Comparison of ENCODE assay signal across 1 cellular context in genomic region chr9:89185980-89186379, GRCh38.
A peak's percentile ranks its signal among the peaks of the same experiment; 100 is the strongest.
TF ChIP-seq lines count a peak whose summit lies in the region.

No MANE protein-coding gene starts in this region.

TF ChIP-seq in K562, 482 proteins besides CTCF, POLR2A, EP300 and RAD21 (continued from another document):
- TF ChIP-seq SIX5 (IDR thresholded peaks at IDR 0.05; ENCODE audit: borderline replicate concordance in 1 of 2, insufficient read depth in 1 of 2, low read depth in 1 of 2, low read length in 2 of 2) (no peak), PCBP2 (IDR thresholded peaks at IDR 0.05; ENCODE audit: low read depth, low read length, poor library complexity, severe bottlenecking) (no peak), CEBPB (tag; IDR thresholded peaks at IDR 0.05) (no peak), MIER1 (IDR thresholded peaks at IDR 0.05; ENCODE audit: low read depth) (peak; percentile 80), ZKSCAN3 (CRISPR knock-in tag; IDR thresholded peaks at IDR 0.05) (no peak), ELF4 (CRISPR knock-in tag; IDR thresholded peaks at IDR 0.05) (no peak), PHB (CRISPR knock-in tag; IDR thresholded peaks at IDR 0.05) (no peak), ZNF780A (CRISPR knock-in tag; IDR thresholded peaks at IDR 0.05) (no peak), HDAC8 (tag; IDR thresholded peaks at IDR 0.05) (no peak)
- TF ChIP-seq, protein P1, sequence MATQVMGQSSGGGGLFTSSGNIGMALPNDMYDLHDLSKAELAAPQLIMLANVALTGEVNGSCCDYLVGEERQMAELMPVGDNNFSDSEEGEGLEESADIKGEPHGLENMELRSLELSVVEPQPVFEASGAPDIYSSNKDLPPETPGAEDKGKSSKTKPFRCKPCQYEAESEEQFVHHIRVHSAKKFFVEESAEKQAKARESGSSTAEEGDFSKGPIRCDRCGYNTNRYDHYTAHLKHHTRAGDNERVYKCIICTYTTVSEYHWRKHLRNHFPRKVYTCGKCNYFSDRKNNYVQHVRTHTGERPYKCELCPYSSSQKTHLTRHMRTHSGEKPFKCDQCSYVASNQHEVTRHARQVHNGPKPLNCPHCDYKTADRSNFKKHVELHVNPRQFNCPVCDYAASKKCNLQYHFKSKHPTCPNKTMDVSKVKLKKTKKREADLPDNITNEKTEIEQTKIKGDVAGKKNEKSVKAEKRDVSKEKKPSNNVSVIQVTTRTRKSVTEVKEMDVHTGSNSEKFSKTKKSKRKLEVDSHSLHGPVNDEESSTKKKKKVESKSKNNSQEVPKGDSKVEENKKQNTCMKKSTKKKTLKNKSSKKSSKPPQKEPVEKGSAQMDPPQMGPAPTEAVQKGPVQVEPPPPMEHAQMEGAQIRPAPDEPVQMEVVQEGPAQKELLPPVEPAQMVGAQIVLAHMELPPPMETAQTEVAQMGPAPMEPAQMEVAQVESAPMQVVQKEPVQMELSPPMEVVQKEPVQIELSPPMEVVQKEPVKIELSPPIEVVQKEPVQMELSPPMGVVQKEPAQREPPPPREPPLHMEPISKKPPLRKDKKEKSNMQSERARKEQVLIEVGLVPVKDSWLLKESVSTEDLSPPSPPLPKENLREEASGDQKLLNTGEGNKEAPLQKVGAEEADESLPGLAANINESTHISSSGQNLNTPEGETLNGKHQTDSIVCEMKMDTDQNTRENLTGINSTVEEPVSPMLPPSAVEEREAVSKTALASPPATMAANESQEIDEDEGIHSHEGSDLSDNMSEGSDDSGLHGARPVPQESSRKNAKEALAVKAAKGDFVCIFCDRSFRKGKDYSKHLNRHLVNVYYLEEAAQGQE (CRISPR knock-in tag; IDR thresholded peaks at IDR 0.05; ENCODE audit: low read depth) = peak; percentile 76; the same call in 1 of the 2 replicates
TF ChIP-seq in K562: peak in this region for 3.
